26 cellular contexts compared by ENCODE assay signal in the genomic region with DNA sequence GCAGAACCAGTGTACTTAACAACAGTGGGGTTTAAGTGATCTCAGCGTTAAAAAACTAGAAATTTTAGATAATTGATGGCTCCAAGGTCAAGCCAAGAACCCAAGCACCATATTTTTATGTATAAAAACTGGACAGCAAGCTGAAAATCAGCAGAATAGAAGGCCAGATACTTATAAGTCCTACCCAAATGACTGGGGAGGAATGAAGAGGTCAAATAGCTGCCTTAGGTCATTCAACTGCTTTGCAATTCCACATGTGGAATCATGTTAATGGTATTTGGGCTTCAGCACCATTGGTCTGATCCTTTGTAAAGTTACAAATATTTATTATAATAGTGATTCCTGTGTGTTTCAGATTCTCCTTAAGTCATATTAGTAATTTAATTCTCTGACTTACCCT.
DNase-seq lines count a peak whose midpoint lies in the region; ATAC-seq, FAIRE-seq and TF ChIP-seq lines count a peak whose summit lies in the region.
"Had no signal": no experiment of that assay in that cellular context is flagged by ENCODE, and none has a peak within 500 bp of the region (broad histone marks: within the 10 kb centered on the region; RNA-seq: fewer than 3 reads in every experiment).

No MANE protein-coding gene starts in this region.

- H2AFZ ChIP-seq in HepG2 (ENCODE audit: low read length), result no peak overlapping the region

- TF ChIP-seq EP300 in HepG2 (IDR thresholded peaks at IDR 0.05; ENCODE audit: low read depth in 2 of 2, low read length in 2 of 2) (no peak), HepG2 (CRISPR knock-in tag; IDR thresholded peaks at IDR 0.05; ENCODE audit: borderline replicate concordance) (no peak)

- H3K36me3 ChIP-seq in liver (ENCODE audit: control insufficient read depth in 4 of 4, insufficient read depth in 3 of 4, low read depth in 1 of 4, low read length in 3 of 4) (no peaks in the 10 kb centered on the region), HepG2 (replicated peaks in 1 of 2; ENCODE audit: control insufficient read depth in 1 of 2, insufficient read depth in 2 of 2, low read length in 2 of 2) (no peaks in the 10 kb centered on the region)
- H3K36me3 ChIP-seq: BLaER1 treated with 17β-estradiol and CSF1 and Interleukin-3, amounts not matched to agents 10 nM and 100 nM; upper lobe of right lung had no signal

- no peak overlapping the region for H3K4me2 ChIP-seq in HepG2 (ENCODE audit: low read depth, low read length)
- H3K4me2 ChIP-seq: BLaER1 treated with 17β-estradiol and CSF1 and Interleukin-3, amounts not matched to agents 10 nM and 100 nM had no signal

- no peak for ATAC-seq in HepG2
- ATAC-seq in left lobe of liver, result peak; percentile 12
- ATAC-seq: activated CD4-positive, alpha-beta T cell treated with anti-CD3 and anti-CD28 coated beads for 36 hours; activated naive CD4-positive, alpha-beta T cell treated with anti-CD3 and anti-CD28 coated beads, Interleukin-2, amount 50 U/mL, for 72 hours; K562; natural killer cell treated with Interleukin-12 subunit alpha and Interleukin-12 subunit beta and Interleukin-15 and Interleukin-18, amount 100 ng/mL, for 72 hours; upper lobe of right lung had no signal

- TF ChIP-seq RAD21 in liver (IDR thresholded peaks at IDR 0.05) (peak; percentile 8 to 18), HepG2 (CRISPR knock-in tag; IDR thresholded peaks at IDR 0.05) (no peak)

- intact Hi-C loops in HepG2 (cut with micrococcal nuclease; ENCODE audit: unreplicated experiment), result no loop called here

- H3K27ac ChIP-seq in liver (ENCODE audit: low read depth in 1 of 2, low read length in 2 of 2), result no peak overlapping the region
- H3K27ac ChIP-seq in HepG2 (ENCODE audit: extremely low read length, insufficient read depth, low read length), result no peak overlapping the region
- H3K27ac ChIP-seq: 22Rv1; BLaER1 treated with 17β-estradiol and CSF1 and Interleukin-3, amounts not matched to agents 10 nM and 100 nM; upper lobe of right lung had no signal

- in situ Hi-C loops in HepG2 (cut with HindIII; ENCODE audit: extremely low pct_ligation_motif_present, low pct_unique_long_range_greater_than_20kb), result no loop called here

- no peaks in the 10 kb centered on the region for H4K20me1 ChIP-seq in HepG2 (ENCODE audit: insufficient read depth, low read length)
- H4K20me1 ChIP-seq: BLaER1 treated with 17β-estradiol and CSF1 and Interleukin-3, amounts not matched to agents 10 nM and 100 nM had no signal

- TF ChIP-seq CTCF in liver (IDR thresholded peaks at IDR 0.05; ENCODE audit: low read depth, low read length, missing input control), result no peak
- TF ChIP-seq CTCF in HepG2 (CRISPR knock-in tag; IDR thresholded peaks at IDR 0.05), result no peak
- TF ChIP-seq CTCF in choroid plexus epithelial cell (conservative IDR thresholded peaks at IDR 0.05; ENCODE audit: low read depth, low read length), result no peak

- H3K9ac ChIP-seq in liver (ENCODE audit: low read depth in 1 of 2, low read length in 2 of 2) (no peak overlapping the region), HepG2 (ENCODE audit: insufficient read depth, low read depth, low read length) (no peak overlapping the region)
- H3K9ac ChIP-seq: BLaER1 treated with 17β-estradiol and CSF1 and Interleukin-3, amounts not matched to agents 10 nM and 100 nM had no signal

- CTCF ChIA-PET in HepG2 (lab: Yijun Ruan, JAX; ENCODE audit: low intra/inter-chr PET ratio, low total read pairs), result no interaction called here

- H3K9me3 ChIP-seq in liver (ENCODE audit: control insufficient read depth in 4 of 4, low read length in 3 of 4) (no peaks in the 10 kb centered on the region), HepG2 (ENCODE audit: low read length) (no peaks in the 10 kb centered on the region)
- H3K9me3 ChIP-seq: BLaER1 treated with 17β-estradiol and CSF1 and Interleukin-3, amounts not matched to agents 10 nM and 100 nM; upper lobe of right lung had no signal

- POLR2A ChIA-PET in HepG2 (lab: Yijun Ruan, JAX), result no interaction called here

- TF ChIP-seq POLR2A in HepG2 (IDR thresholded peaks at IDR 0.05; ENCODE audit: insufficient read depth in 1 of 2, low read depth in 2 of 2, low read length in 2 of 2), result no peak

- H3K27me3 ChIP-seq in liver (ENCODE audit: control insufficient read depth in 4 of 4, insufficient read depth in 4 of 4, low read length in 3 of 4) (no peaks in the 10 kb centered on the region), HepG2 (ENCODE audit: control insufficient read depth in 1 of 2, insufficient read depth in 2 of 2, low read length in 2 of 2) (no peaks in the 10 kb centered on the region; a peak in 1 of 5 replicates)
- H3K27me3 ChIP-seq: BLaER1 treated with 17β-estradiol and CSF1 and Interleukin-3, amounts not matched to agents 10 nM and 100 nM; upper lobe of right lung had no signal

- BruUV-seq in HepG2 (replicated peaks; lab: Mats Ljungman, UMichigan), result no TSS peak

- H3K4me1 ChIP-seq in liver (ENCODE audit: control insufficient read depth in 4 of 4, insufficient read depth in 4 of 4, low read length in 3 of 4), result peaks cover 0 to 10% (median 7%) of the 10 kb centered on the region in 4 donors
- no peaks in the 10 kb centered on the region for H3K4me1 ChIP-seq in HepG2 (ENCODE audit: insufficient read depth, low read length)
- H3K4me1 ChIP-seq: BLaER1 treated with 17β-estradiol and CSF1 and Interleukin-3, amounts not matched to agents 10 nM and 100 nM had no signal

- FAIRE-seq in HepG2 (lab: Jason Lieb, UNC), result no peak
- FAIRE-seq: D721Med, K562, keratinocyte had no signal

- H3K4me3 ChIP-seq in liver (ENCODE audit: low read depth in 1 of 3, low read length in 3 of 3) (no peak overlapping the region), HepG2 (replicated peaks in 1 of 3; ENCODE audit: insufficient read depth in 1 of 3, low read depth in 2 of 3, low read length in 3 of 3) (no peak overlapping the region), choroid plexus epithelial cell (ENCODE audit: low read depth, low read length) (no peak overlapping the region)
- H3K4me3 ChIP-seq: BLaER1 treated with 17β-estradiol and CSF1 and Interleukin-3, amounts not matched to agents 10 nM and 100 nM; K562; upper lobe of right lung had no signal

- 81% methylated on average over 1 of the region's 1 CpG for WGBS in liver
- 6% methylated on average over 1 of the region's 1 CpG for WGBS in HepG2 (ENCODE audit: low lambda C conversion rate)

- no peaks in the 10 kb centered on the region for H3K79me2 ChIP-seq in HepG2 (ENCODE audit: insufficient read depth, low read length)

- DNase-seq in HepG2 (ENCODE audit: low spot score) (no peak), choroid plexus epithelial cell (ENCODE audit: low read depth) (peak; percentile 64), left lobe of liver (ENCODE audit: low spot score) (no peak), nucleus accumbens (lab: John Stamatoyannopoulos, UW) (no peak), D341Med (ENCODE audit: low spot score) (no peak), RKO (ENCODE audit: low spot score) (no peak), NCI-H2029 (lab: John Stamatoyannopoulos, UW) (no peak)
- DNase-seq: activated CD4-positive, alpha-beta T cell treated with anti-CD3 and anti-CD28 coated beads for 36 hours; cortex of kidney; foreskin melanocyte; hypothalamus; NCI-H1694; NCI-H774; OCI-M1; SHP77 treated with DMSO at 0.1 percent for 48 hours; stimulated activated CD4-positive, alpha-beta T cell treated with anti-CD3 and anti-CD28 coated beads, Interleukin-4, amount 100 ng/mL, for 4 hours; T-helper 1 cell; upper lobe of right lung had no signal

TF ChIP-seq in liver, 16 proteins besides CTCF, POLR2A, EP300 and RAD21 (continues in another document):
- no peak for TF ChIP-seq FOXA1 (IDR thresholded peaks at IDR 0.05)
- TF ChIP-seq, protein P1, sequence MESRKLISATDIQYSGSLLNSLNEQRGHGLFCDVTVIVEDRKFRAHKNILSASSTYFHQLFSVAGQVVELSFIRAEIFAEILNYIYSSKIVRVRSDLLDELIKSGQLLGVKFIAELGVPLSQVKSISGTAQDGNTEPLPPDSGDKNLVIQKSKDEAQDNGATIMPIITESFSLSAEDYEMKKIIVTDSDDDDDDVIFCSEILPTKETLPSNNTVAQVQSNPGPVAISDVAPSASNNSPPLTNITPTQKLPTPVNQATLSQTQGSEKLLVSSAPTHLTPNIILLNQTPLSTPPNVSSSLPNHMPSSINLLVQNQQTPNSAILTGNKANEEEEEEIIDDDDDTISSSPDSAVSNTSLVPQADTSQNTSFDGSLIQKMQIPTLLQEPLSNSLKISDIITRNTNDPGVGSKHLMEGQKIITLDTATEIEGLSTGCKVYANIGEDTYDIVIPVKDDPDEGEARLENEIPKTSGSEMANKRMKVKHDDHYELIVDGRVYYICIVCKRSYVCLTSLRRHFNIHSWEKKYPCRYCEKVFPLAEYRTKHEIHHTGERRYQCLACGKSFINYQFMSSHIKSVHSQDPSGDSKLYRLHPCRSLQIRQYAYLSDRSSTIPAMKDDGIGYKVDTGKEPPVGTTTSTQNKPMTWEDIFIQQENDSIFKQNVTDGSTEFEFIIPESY (IDR thresholded peaks at IDR 0.05), result no peak

TF ChIP-seq in HepG2, 621 proteins besides CTCF, POLR2A, EP300 and RAD21:
- TF ChIP-seq, protein P2, sequence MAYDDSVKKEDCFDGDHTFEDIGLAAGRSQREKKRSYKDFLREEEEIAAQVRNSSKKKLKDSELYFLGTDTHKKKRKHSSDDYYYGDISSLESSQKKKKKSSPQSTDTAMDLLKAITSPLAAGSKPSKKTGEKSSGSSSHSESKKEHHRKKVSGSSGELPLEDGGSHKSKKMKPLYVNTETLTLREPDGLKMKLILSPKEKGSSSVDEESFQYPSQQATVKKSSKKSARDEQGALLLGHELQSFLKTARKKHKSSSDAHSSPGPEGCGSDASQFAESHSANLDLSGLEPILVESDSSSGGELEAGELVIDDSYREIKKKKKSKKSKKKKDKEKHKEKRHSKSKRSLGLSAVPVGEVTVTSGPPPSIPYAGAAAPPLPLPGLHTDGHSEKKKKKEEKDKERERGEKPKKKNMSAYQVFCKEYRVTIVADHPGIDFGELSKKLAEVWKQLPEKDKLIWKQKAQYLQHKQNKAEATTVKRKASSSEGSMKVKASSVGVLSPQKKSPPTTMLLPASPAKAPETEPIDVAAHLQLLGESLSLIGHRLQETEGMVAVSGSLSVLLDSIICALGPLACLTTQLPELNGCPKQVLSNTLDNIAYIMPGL (CRISPR knock-in tag; IDR thresholded peaks at IDR 0.05; ENCODE audit: borderline replicate concordance in 1 of 2, low read depth in 1 of 2), result no peak
- TF ChIP-seq KDM4B (CRISPR knock-in tag; IDR thresholded peaks at IDR 0.05), result no peak
TF ChIP-seq in HepG2: peak in this region for 0.
